8 cellular contexts compared by ENCODE assay signal in genomic region chr1:31064685-31065309, GRCh38. TPM values are rescaled to one million over a fixed set of nuclear protein-coding genes. Genes with fewer than 3 reads are reported as not detected.
DNase-seq lines count a peak whose midpoint lies in the region; ATAC-seq and TF ChIP-seq lines count a peak whose summit lies in the region.

No MANE protein-coding gene starts in this region.

- H3K9me2 ChIP-seq in GM23248 (ENCODE audit: insufficient read depth) = no peaks in the 10 kb centered on the region
- H3K9me2 ChIP-seq in OCI-LY7 (ENCODE audit: insufficient read depth, low read length) = no peaks in the 10 kb centered on the region

- no peak for TF ChIP-seq CTCF in OCI-LY7 (conservative IDR thresholded peaks at IDR 0.05; ENCODE audit: low read length)

- H3K79me2 ChIP-seq in GM23248 (ENCODE audit: insufficient read depth) (peaks cover 56% of the 10 kb centered on the region), OCI-LY7 (ENCODE audit: insufficient read depth, low read depth, low read length) (peaks cover 56% of the 10 kb centered on the region)

- intact Hi-C loops in OCI-LY7 (cut with micrococcal nuclease; ENCODE audit: unreplicated experiment) = no loop called here

- DNase-seq in DMS153 treated with DMSO at 0.1 percent for 48 hours (lab: John Stamatoyannopoulos, UW; ENCODE audit: unreplicated experiment) = peak; percentile 63
- peak; percentile 56 for DNase-seq in GM23248
- DNase-seq in OCI-LY7 (ENCODE audit: low spot score) = peak; percentile 60
- DNase-seq in caudate nucleus (lab: John Stamatoyannopoulos, UW) = peak in 28 of 61 donors; percentile 5 to 83 (median 62)
- DNase-seq in left lobe of liver (ENCODE audit: low spot score) = peak; percentile 55
- DNase-seq in G401 (ENCODE audit: low spot score) = no peak
- no peak for DNase-seq in NCI-H524 treated with DMSO at 0.1 percent for 48 hours (lab: John Stamatoyannopoulos, UW)

- CTCF ChIA-PET in OCI-LY7 (lab: Charles Lee; ENCODE audit: unreplicated experiment) = no interaction called here

- H3K4me3 ChIP-seq in GM23248 (peak overlapping the region; percentile 94), OCI-LY7 (ENCODE audit: low read depth, low read length, poor library complexity, severe bottlenecking) (peak overlapping the region; percentile 80), stomach smooth muscle (ENCODE audit: low read length in 2 of 2) (peak overlapping the region; percentile 94)

- no TSS peak for BruUV-seq in OCI-LY7 (replicated peaks; lab: Mats Ljungman, UMichigan)

- H3K27ac ChIP-seq in GM23248 (peak overlapping the region; percentile 95), OCI-LY7 (ENCODE audit: low read depth, low read length, poor library complexity, severe bottlenecking) (peak overlapping the region; percentile 80), caudate nucleus (ENCODE audit: low read depth, low read length) (peak overlapping the region; percentile 96), stomach smooth muscle (ENCODE audit: low read length) (peak overlapping the region; percentile 96)

- H3K9ac ChIP-seq in GM23248 (peak overlapping the region; percentile 99), stomach smooth muscle (ENCODE audit: low read length in 2 of 2) (peak overlapping the region; percentile 95 to 98)

- H3K4me2 ChIP-seq in GM23248 (ENCODE audit: unreplicated experiment) (peak overlapping the region; percentile 87), OCI-LY7 (ENCODE audit: low read length) (peak overlapping the region; percentile 90)

- H3K36me3 ChIP-seq in GM23248 (ENCODE audit: low read depth) (no peaks in the 10 kb centered on the region), OCI-LY7 (ENCODE audit: insufficient read depth, low read length) (peaks cover 39% of the 10 kb centered on the region), stomach smooth muscle (ENCODE audit: control insufficient read depth in 2 of 2, insufficient read depth in 2 of 2, low read length in 2 of 2) (no peaks in the 10 kb centered on the region)

- H2AFZ ChIP-seq in GM23248 (peak overlapping the region; percentile 99), OCI-LY7 (ENCODE audit: low read length) (peak overlapping the region; percentile 73; the same call in 1 of the 2 replicates)

- peaks cover 25% of the 10 kb centered on the region for H3F3A ChIP-seq in GM23248 (ENCODE audit: insufficient read depth)

- peaks cover 12% of the 10 kb centered on the region; the same call in 1 of the 2 replicates for H4K20me1 ChIP-seq in GM23248 (ENCODE audit: insufficient read depth)
- peaks cover 28% of the 10 kb centered on the region for H4K20me1 ChIP-seq in OCI-LY7 (ENCODE audit: insufficient read depth, low read length)

- no peaks in the 10 kb centered on the region for H3K9me3 ChIP-seq in GM23248 (ENCODE audit: low read depth)
- H3K9me3 ChIP-seq in OCI-LY7 (ENCODE audit: low read length) = no peaks in the 10 kb centered on the region
- H3K9me3 ChIP-seq in stomach smooth muscle (ENCODE audit: control insufficient read depth in 2 of 2, low read length in 2 of 2) = no peaks in the 10 kb centered on the region

- H3K4me1 ChIP-seq in GM23248 (ENCODE audit: insufficient read depth) (peaks cover 19% of the 10 kb centered on the region; the same call in 1 of the 2 replicates), OCI-LY7 (ENCODE audit: insufficient read depth, low read length, poor library complexity, severe bottlenecking) (peaks cover 26% of the 10 kb centered on the region), stomach smooth muscle (ENCODE audit: control insufficient read depth, insufficient read depth, low read length) (peaks cover 4% of the 10 kb centered on the region)

- in situ Hi-C loops in GM23248 (cut with MboI) = no loop called here
- in situ Hi-C loops in G401 (cut with HindIII; ENCODE audit: low sequenced_read_pairs) = no loop called here

- H3K27me3 ChIP-seq in GM23248 (replicated peaks; ENCODE audit: insufficient read depth) (no peaks in the 10 kb centered on the region), stomach smooth muscle (ENCODE audit: control insufficient read depth in 1 of 2, insufficient read depth in 2 of 2, low read length in 2 of 2) (no peaks in the 10 kb centered on the region)

- WGBS in GM23248 (ENCODE audit: low coverage in 1 of 2, low lambda C conversion rate in 2 of 2, missing lambda C conversion rate in 2 of 2), 2 experiments = 0 to 2% methylated on average over 18 to 20 of the region's 20 CpGs

- POLR2A ChIA-PET in OCI-LY7 (lab: Charles Lee) = interaction anchor here (0.6 to 2.0 kb wide), 7 partner anchors 10 to 1623 kb away, joined by 3 to 5 read pairs (median 3); partner anchors contain the start of genes SNRNP40 and ZCCHC17

- peak; percentile 1 for ATAC-seq in left lobe of liver

RNA-seq across cellular contexts. Expression of gene PUM1, which starts 0.7 kb away (rescaled TPM):
- total RNA-seq in GM23248 (2014; rRNA removed; shearing (Covaris generic)) = 46.3 and 63.4 TPM in 2 replicates
- polyA plus RNA-seq in GM23248 (2016; fragmentation: Nextera tagmentation; extraction: Ambion mirVana) = 45.7 and 49.5 TPM in 2 replicates
- 52.0 and 68.8 TPM in 2 replicates for total RNA-seq in OCI-LY7 (2014; rRNA removed; shearing (Covaris generic))
- total RNA-seq in OCI-LY7 (2022) (97.5 and 112 TPM in 2 replicates), left lobe of liver (51.2 TPM)
- 43.0 and 64.4 TPM in 2 replicates for total RNA-seq in G401 (2014; rRNA removed; shearing (Covaris generic))

Comparison
In these comparisons a context has a peak if more than half of its experiments do, and no peak if none do; other contexts are left out.
1. DNase-seq: peak in DMS153 treated with DMSO at 0.1 percent for 48 hours (single experiment), GM23248 (single experiment), OCI-LY7 (single experiment) and left lobe of liver (single experiment); none in G401 (single experiment) and NCI-H524 treated with DMSO at 0.1 percent for 48 hours (single experiment).
2. Peak in every context shown above with its lines, with median percentiles within 50 percentile points of each other: H3K27ac ChIP-seq and H3K4me3 ChIP-seq.